ENCODE assay signal across 11 cellular contexts in the genomic region with DNA sequence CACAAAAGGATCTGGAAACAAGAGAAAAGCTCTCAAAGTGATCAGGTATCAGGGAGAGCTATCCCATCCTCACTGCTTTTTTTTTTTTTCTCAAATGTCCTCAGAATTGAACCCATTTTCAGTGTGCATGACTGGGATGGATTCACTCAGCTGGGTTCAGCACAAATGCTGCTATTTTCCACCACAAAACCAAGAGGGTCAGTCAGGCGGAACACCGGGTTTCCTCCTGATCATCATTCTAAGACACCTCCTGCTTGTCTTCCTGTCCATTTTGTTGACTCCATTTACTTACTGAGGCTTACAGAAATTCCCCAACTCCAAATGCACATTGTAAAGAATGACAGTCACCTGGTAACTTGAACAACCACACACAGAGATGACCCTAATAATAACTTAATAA. TPM values are rescaled to one million over a fixed set of nuclear protein-coding genes. Genes with fewer than 3 reads are reported as not detected.
A peak's percentile ranks its signal among the peaks of the same experiment; 100 is the strongest.
DNase-seq lines count a peak whose midpoint lies in the region; ATAC-seq, FAIRE-seq and TF ChIP-seq lines count a peak whose summit lies in the region.
"Had no signal": no experiment of that assay in that cellular context is flagged by ENCODE, and none has a peak within 500 bp of the region (broad histone marks: within the 10 kb centered on the region; RNA-seq: fewer than 3 reads in every experiment).

No MANE protein-coding gene starts in this region.

- FAIRE-seq in D721Med (lab: Jason Lieb, UNC): no peak
- FAIRE-seq: TTC549 had no signal

- peaks cover 50% of the 10 kb centered on the region for H3K36me3 ChIP-seq in A673 (ENCODE audit: insufficient read depth, low read length, poor library complexity, severe bottlenecking)

- CTCF ChIA-PET in A673 (lab: Charles Lee): no interaction called here

- POLR2A ChIA-PET in A673 (lab: Charles Lee; ENCODE audit: low non-redundant PET): no interaction called here

- H3K27ac ChIP-seq in A673 (ENCODE audit: low read depth, low read length, poor library complexity, severe bottlenecking): peak overlapping the region; percentile 94

- TF ChIP-seq CTCF in A673 (conservative IDR thresholded peaks at IDR 0.05; ENCODE audit: low read depth, low read length): no peak
- TF ChIP-seq CTCF in GM20000 (IDR thresholded peaks at IDR 0.05; ENCODE audit: extremely low read depth, missing control alignments): no peak
- TF ChIP-seq CTCF in chondrocyte (IDR thresholded peaks at IDR 0.05): no peak
- no peak for TF ChIP-seq CTCF in D721Med (IDR thresholded peaks at IDR 0.05; ENCODE audit: insufficient read depth, missing control alignments)

- H3K4me1 Mint-ChIP-seq in immature natural killer cell (peaks cover 98 to 100% of the 10 kb centered on the region in 2 donors), chondrocyte (ENCODE audit: low read depth) (peaks cover 27% of the 10 kb centered on the region)

- peak overlapping the region; percentile 50 to 69 (median 62) for H3K4me3 Mint-ChIP-seq in immature natural killer cell
- no peak overlapping the region for H3K4me3 Mint-ChIP-seq in chondrocyte (ENCODE audit: unreplicated experiment)

- H3K27me3 ChIP-seq in A673 (replicated peaks; ENCODE audit: insufficient read depth, low read depth, low read length, poor library complexity): no peaks in the 10 kb centered on the region

- intact Hi-C loops in A673 (cut with micrococcal nuclease; ENCODE audit: unreplicated experiment) (loop anchor here (2.0 kb wide), 1 partner anchor 59 kb away; no protein-coding TSS in a partner anchor), posterior cingulate gyrus (cut with DNase I) (no loop called here)

- BruUV-seq in A673 (replicated peaks; lab: Mats Ljungman, UMichigan): TSS peak; percentile 93

- H3K9me3 Mint-ChIP-seq in immature natural killer cell (no peaks in the 10 kb centered on the region), chondrocyte (ENCODE audit: low read depth) (no peaks in the 10 kb centered on the region)

- peak; percentile 75 for ATAC-seq in HG03432 (IDR thresholded peaks at IDR 0.05; ENCODE audit: unreplicated experiment)

- H3K36me3 Mint-ChIP-seq in immature natural killer cell: peaks cover 26 to 28% (median 28%) of the 10 kb centered on the region in 3 donors
- no peaks in the 10 kb centered on the region for H3K36me3 Mint-ChIP-seq in chondrocyte (ENCODE audit: low read depth)

- peaks cover 91% of the 10 kb centered on the region for H3K4me1 ChIP-seq in A673 (ENCODE audit: insufficient read depth, low read length, poor library complexity, severe bottlenecking)

- peak; percentile 59 for DNase-seq in A673 (ENCODE audit: low spot score)
- peak; percentile 38 for DNase-seq in GM20000 (ENCODE audit: low spot score)
- DNase-seq in immature natural killer cell: no peak
- no peak for DNase-seq in chondrocyte (ENCODE audit: low spot score)
- no peak for DNase-seq in D721Med (ENCODE audit: insufficient read length, low spot score)
- DNase-seq in posterior cingulate gyrus: no peak
- no peak for DNase-seq in NCI-H69 (lab: John Stamatoyannopoulos, UW)

- no peak overlapping the region for H3K4me3 ChIP-seq in A673 (ENCODE audit: low read depth, low read length, poor library complexity, severe bottlenecking)

- peaks cover 0 to 2% (median 0%) of the 10 kb centered on the region in 3 donors for H3K27me3 Mint-ChIP-seq in immature natural killer cell (ENCODE audit: low read depth in 3 of 3)
- H3K27me3 Mint-ChIP-seq in chondrocyte (ENCODE audit: low read depth): no peaks in the 10 kb centered on the region

- H3K9me3 ChIP-seq in A673 (ENCODE audit: low read depth, low read length, poor library complexity, severe bottlenecking): no peaks in the 10 kb centered on the region

- H3K27ac Mint-ChIP-seq in immature natural killer cell: peak overlapping the region; percentile 51 to 83 (median 70)
- H3K27ac Mint-ChIP-seq in chondrocyte (ENCODE audit: unreplicated experiment): no peak overlapping the region

RNA-seq across cellular contexts. Expression of gene CYRIA, which starts 39.9 kb away (rescaled TPM):
- total RNA-seq in A673 (2021) (183 TPM in 2 replicates), chondrocyte (2.0 to 2.1 TPM in 2 of 3 replicates, not detected in the other)
- polyA plus RNA-seq in immature natural killer cell: 10 to 100 TPM; 24.0 to 41.8 (median 25.3) TPM
- total RNA-seq: HT-29 had no signal
- polyA plus RNA-seq: BJ had no signal

Comparison
In these comparisons a context has a peak if more than half of its experiments do, and no peak if none do; other contexts are left out.
1. DNase-seq: peak in A673 (single experiment) and GM20000 (single experiment); none in immature natural killer cell (0 of 3), chondrocyte (single experiment), D721Med (single experiment), posterior cingulate gyrus (0 of 10) and NCI-H69 (single experiment).
2. RNA of gene CYRIA, which starts 39.9 kb away (total RNA-seq): 183 TPM in A673; 2.0 to 2.1 TPM in chondrocyte; every median in the first group is over 10 times any median in the second.